Comparison of ENCODE assay signal across 9 cellular contexts in genomic region chr11:66880484-66881211, GRCh38. TPM values are rescaled to one million over a fixed set of nuclear protein-coding genes. Genes with fewer than 3 reads are reported as not detected.
DNase-seq lines count a peak whose midpoint lies in the region; ATAC-seq and TF ChIP-seq lines count a peak whose summit lies in the region.
"Had no signal": no experiment of that assay in that cellular context is flagged by ENCODE, and none has a peak within 500 bp of the region (broad histone marks: within the 10 kb centered on the region; RNA-seq: fewer than 3 reads in every experiment).

No MANE protein-coding gene starts in this region.

- peaks cover 16% of the 10 kb centered on the region for H3K4me1 Mint-ChIP-seq in activated naive CD4-positive, alpha-beta T cell treated with anti-CD3 and anti-CD28 coated beads for 36 hours (ENCODE audit: low read depth)

- no peak overlapping the region for H3K27ac Mint-ChIP-seq in activated naive CD4-positive, alpha-beta T cell treated with anti-CD3 and anti-CD28 coated beads for 36 hours
- H3K27ac Mint-ChIP-seq in activated naive CD4-positive, alpha-beta T cell treated with anti-CD3 and anti-CD28 coated beads, Interleukin-2, amount 50 U/mL, for 72 hours, result peak overlapping the region in 1 of 2 donors; percentile 14
- H3K27ac Mint-ChIP-seq: activated T-helper 2 cell treated with anti-CD3 and anti-CD28 coated beads, Interferon-gamma antibody, Interleukin-2, Interleukin-4, amounts not matched to agents 10 μg/mL and 5 μg/mL and 100 μg/mL, durations not matched to agents 14 hours and 24 hours and 36 hours had no signal

- H3K36me3 Mint-ChIP-seq in activated naive CD4-positive, alpha-beta T cell treated with anti-CD3 and anti-CD28 coated beads for 36 hours (ENCODE audit: low read depth), result no peaks in the 10 kb centered on the region
- no peaks in the 10 kb centered on the region for H3K36me3 Mint-ChIP-seq in activated naive CD4-positive, alpha-beta T cell treated with anti-CD3 and anti-CD28 coated beads, Interleukin-2, amount 50 U/mL, for 72 hours

- no peaks in the 10 kb centered on the region for H3K27me3 Mint-ChIP-seq in activated naive CD4-positive, alpha-beta T cell treated with anti-CD3 and anti-CD28 coated beads for 36 hours (ENCODE audit: low read depth)

- intact Hi-C loops in activated naive CD4-positive, alpha-beta T cell treated with anti-CD3 and anti-CD28 coated beads for 36 hours (cut with micrococcal nuclease), result loop anchor here (5.0 kb wide), 1 partner anchor 38 kb away; the partner anchor contains the start of gene RCE1
- intact Hi-C loops in dorsolateral prefrontal cortex (cut with DNase I), result loop anchor here (2.0 to 5.0 kb wide), 2 partner anchors 22 to 183 kb away; no protein-coding TSS in a partner anchor

- DNase-seq in activated naive CD4-positive, alpha-beta T cell treated with anti-CD3 and anti-CD28 coated beads for 36 hours, result peak; percentile 35
- no peak for DNase-seq in activated naive CD4-positive, alpha-beta T cell treated with anti-CD3 and anti-CD28 coated beads, Interleukin-2, amount 50 U/mL, for 72 hours (ENCODE audit: low spot score in 2 of 2)
- DNase-seq in NCI-H510A (lab: John Stamatoyannopoulos, UW) (peak; percentile 87), dorsolateral prefrontal cortex (peak in 8 of 10 donors; percentile 51 to 77 (median 68)), substantia nigra (lab: John Stamatoyannopoulos, UW) (peak in 37 of 49 donors; percentile 10 to 91 (median 49)), CD1c-positive myeloid dendritic cell (ENCODE audit: extremely low spot score) (no peak), activated gamma-delta T cell treated with Interleukin-2 at 50 U/mL for 16 hours (no peak)

- H3K27ac ChIP-seq in dorsolateral prefrontal cortex (peak overlapping the region in 48 of 59 donors; percentile 13 to 96 (median 92)), substantia nigra (ENCODE audit: low read depth, low read length, poor library complexity, severe bottlenecking) (peak overlapping the region; percentile 35)

- ATAC-seq in activated naive CD4-positive, alpha-beta T cell treated with anti-CD3 and anti-CD28 coated beads, Interleukin-2, amount 50 U/mL, for 72 hours, result no peak
- ATAC-seq in GM18502 (IDR thresholded peaks at IDR 0.05; ENCODE audit: poor library complexity, unreplicated experiment), result no peak

- no peaks in the 10 kb centered on the region for H3K9me3 Mint-ChIP-seq in activated naive CD4-positive, alpha-beta T cell treated with anti-CD3 and anti-CD28 coated beads for 36 hours
- H3K9me3 Mint-ChIP-seq in activated naive CD4-positive, alpha-beta T cell treated with anti-CD3 and anti-CD28 coated beads, Interleukin-2, amount 50 U/mL, for 72 hours, result no peaks in the 10 kb centered on the region
- H3K9me3 Mint-ChIP-seq: activated T-helper 2 cell treated with anti-CD3 and anti-CD28 coated beads, Interferon-gamma antibody, Interleukin-2, Interleukin-4, amounts not matched to agents 10 μg/mL and 5 μg/mL and 100 μg/mL, durations not matched to agents 14 hours and 24 hours and 36 hours had no signal

- no peak overlapping the region for H3K4me3 Mint-ChIP-seq in activated naive CD4-positive, alpha-beta T cell treated with anti-CD3 and anti-CD28 coated beads for 36 hours

- CTCF ChIA-PET in activated naive CD4-positive, alpha-beta T cell treated with anti-CD3 and anti-CD28 coated beads for 36 hours (lab: Charles Lee), result interaction anchor here (0.8 to 2.1 kb wide), 3 partner anchors 9 to 39 kb away, joined by 3 to 6 read pairs (median 4); no protein-coding TSS in a partner anchor

- TF ChIP-seq CTCF in dorsolateral prefrontal cortex (IDR thresholded peaks at IDR 0.05 in 54 of 56, conservative IDR thresholded peaks at IDR 0.05 in 2 of 56; ENCODE audit: low read depth in 1 of 56, partially characterized antibody in 56 of 56), result peak in 23 of 56 donors; percentile 11 to 48 (median 20)

- H3K4me3 ChIP-seq in dorsolateral prefrontal cortex, result no peak overlapping the region

- no peaks in the 10 kb centered on the region for H3K27me3 ChIP-seq in dorsolateral prefrontal cortex

RNA-seq across cellular contexts. Expression of gene LRFN4, which starts 23.8 kb away (rescaled TPM):
- 10 to 100 TPM; 13.3 to 16.1 TPM for total RNA-seq in activated naive CD4-positive, alpha-beta T cell treated with anti-CD3 and anti-CD28 coated beads for 36 hours
- 10 to 100 TPM; 23.9 TPM for total RNA-seq in activated naive CD4-positive, alpha-beta T cell treated with anti-CD3 and anti-CD28 coated beads, Interleukin-2, amount 50 U/mL, for 72 hours
- total RNA-seq in dorsolateral prefrontal cortex, result 10 to 100 TPM; 16.7 to 51.3 (median 30.2) TPM

RNA-seq across cellular contexts. Expression of gene RCE1, which starts 37.4 kb away (rescaled TPM):
- 10 to 100 TPM; 19.3 to 20.6 TPM for total RNA-seq in activated naive CD4-positive, alpha-beta T cell treated with anti-CD3 and anti-CD28 coated beads for 36 hours
- 10 to 100 TPM; 22.2 to 38.0 TPM for total RNA-seq in activated naive CD4-positive, alpha-beta T cell treated with anti-CD3 and anti-CD28 coated beads, Interleukin-2, amount 50 U/mL, for 72 hours
- total RNA-seq in dorsolateral prefrontal cortex, result 10 to 100 TPM in 118 of 120 experiments, 1 to 10 TPM in 2; 9.8 to 28.2 (median 16.6) TPM

Comparison
In these comparisons a context has a peak if more than half of its experiments do, and no peak if none do; other contexts are left out.
1. DNase-seq: peak in activated naive CD4-positive, alpha-beta T cell treated with anti-CD3 and anti-CD28 coated beads for 36 hours (single experiment), NCI-H510A (single experiment), dorsolateral prefrontal cortex (8 of 10) and substantia nigra (37 of 49); none in activated naive CD4-positive, alpha-beta T cell treated with anti-CD3 and anti-CD28 coated beads, Interleukin-2, amount 50 U/mL, for 72 hours (0 of 2), CD1c-positive myeloid dendritic cell (single experiment) and activated gamma-delta T cell treated with Interleukin-2 at 50 U/mL for 16 hours (single experiment).